In the genomic region with DNA sequence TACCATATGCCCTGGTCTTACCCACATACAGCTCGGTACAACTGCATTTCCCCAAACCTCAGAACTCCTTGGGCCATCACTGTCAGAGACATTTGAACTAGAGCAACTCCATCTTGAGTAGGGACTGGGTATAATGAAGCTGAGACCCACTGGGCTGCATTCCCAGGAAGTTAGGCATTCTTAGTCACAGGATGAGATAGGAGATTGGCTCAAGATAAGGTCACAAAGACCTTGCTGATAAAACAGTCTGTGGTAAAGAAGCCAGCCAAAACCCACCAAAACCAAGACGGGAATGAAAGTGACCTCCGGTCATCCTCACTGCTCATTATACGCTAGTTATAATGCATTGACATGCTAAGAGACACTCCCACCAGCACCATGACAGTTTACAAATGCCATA, we compare ENCODE assay signal across 1 cellular context.
A peak's percentile ranks its signal among the peaks of the same experiment; 100 is the strongest.
TF ChIP-seq lines count a peak whose summit lies in the region.

No MANE protein-coding gene starts in this region.

TF ChIP-seq in SK-N-SH treated with all-trans-retinoic acid at 6 μM for 48 hours, 23 proteins besides CTCF, POLR2A, EP300 and RAD21 (continued from another document):
- TF ChIP-seq ISL1 (CRISPR knock-in tag; IDR thresholded peaks at IDR 0.05) (peak; percentile 43; the same call in 1 of the 2 replicates), CSDC2 (CRISPR knock-in tag; IDR thresholded peaks at IDR 0.05) (peak; percentile 80; the same call in 1 of the 2 replicates)
